Comparison of ENCODE assay signal across 21 cellular contexts in the genomic region with DNA sequence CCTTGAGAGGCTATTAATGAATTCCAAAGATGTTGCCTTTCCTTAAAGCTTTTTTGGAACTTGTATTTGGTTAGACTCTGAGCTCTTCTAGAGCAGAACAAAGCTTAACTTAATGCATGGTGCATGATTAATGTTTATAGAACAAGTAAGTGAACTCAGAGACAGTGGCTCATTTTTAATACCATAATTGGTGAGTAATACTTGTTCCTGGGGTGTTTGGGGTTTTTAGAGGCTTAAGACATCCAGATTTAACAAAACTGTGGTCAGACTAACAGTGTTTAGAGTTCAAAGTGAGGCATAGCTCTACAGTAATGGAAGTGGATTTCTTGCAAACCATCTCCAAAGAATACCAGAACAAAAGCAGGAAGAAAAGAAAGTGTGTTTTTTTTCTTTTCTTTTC.
DNase-seq lines count a peak whose midpoint lies in the region; ATAC-seq and TF ChIP-seq lines count a peak whose summit lies in the region.
"Had no signal": no experiment of that assay in that cellular context is flagged by ENCODE, and none has a peak within 500 bp of the region (broad histone marks: within the 10 kb centered on the region; RNA-seq: fewer than 3 reads in every experiment).

No MANE protein-coding gene starts in this region.

- H2BK5ac ChIP-seq in IMR-90 (ENCODE audit: low read depth, low read length, poor library complexity, severe bottlenecking): peak overlapping the region; percentile 63

- H3K9me3 ChIP-seq in IMR-90 (ENCODE audit: control insufficient read depth, insufficient read depth, low read length): no peaks in the 10 kb centered on the region
- H3K9me3 ChIP-seq in mammary epithelial cell (replicated peaks; ENCODE audit: insufficient read depth, low read length): no peaks in the 10 kb centered on the region
- peaks cover 4% of the 10 kb centered on the region for H3K9me3 ChIP-seq in left ventricle myocardium inferior (replicated peaks)
- H3K9me3 ChIP-seq: BLaER1, esophagus squamous epithelium, tibial artery had no signal

- H3K4me2 ChIP-seq in IMR-90 (ENCODE audit: low read depth, low read length): peak overlapping the region; percentile 71; the same call in 1 of the 2 replicates
- H3K4me2 ChIP-seq in mammary epithelial cell (ENCODE audit: insufficient read depth, low read depth, low read length): peak overlapping the region; percentile 64
- H3K4me2 ChIP-seq: BLaER1 had no signal

- H3K79me1 ChIP-seq in IMR-90 (ENCODE audit: low read depth in 1 of 2, low read length in 2 of 2): no peaks in the 10 kb centered on the region

- H4K5ac ChIP-seq in IMR-90 (ENCODE audit: low read depth, low read length): no peak overlapping the region

- H3K9me1 ChIP-seq in IMR-90 (ENCODE audit: insufficient read depth, low read length): no peaks in the 10 kb centered on the region

- TF ChIP-seq RAD21 in IMR-90 (IDR thresholded peaks at IDR 0.05; ENCODE audit: low read length): no peak

- CTCF ChIA-PET in IMR-90 (lab: Yijun Ruan, JAX) (no interaction called here), mammary epithelial cell (lab: Charles Lee; ENCODE audit: low non-redundant PET) (no interaction called here)

- POLR2A ChIA-PET in IMR-90 (lab: Charles Lee; ENCODE audit: unreplicated experiment): no interaction called here

- no peak overlapping the region for H2BK120ac ChIP-seq in IMR-90 (ENCODE audit: low read depth, low read length)

- H3K56ac ChIP-seq in IMR-90 (ENCODE audit: extremely low read depth, insufficient read depth, low read length): no peak overlapping the region

- dilution Hi-C loops in IMR-90 (cut with HindIII; ENCODE audit: low sequenced_read_pairs, unreplicated experiment) (no loop called here), mammary epithelial cell (cut with HindIII; ENCODE audit: low sequenced_read_pairs) (no loop called here)

- ATAC-seq in IMR-90 (ENCODE audit: low read depth) (peak; percentile 93), GM18511 (IDR thresholded peaks at IDR 0.05; ENCODE audit: unreplicated experiment) (no peak), GM21367 (IDR thresholded peaks at IDR 0.05; ENCODE audit: unreplicated experiment) (no peak)
- ATAC-seq: right cardiac atrium had no signal

- no peak for TF ChIP-seq POLR2A in IMR-90 (IDR thresholded peaks at IDR 0.05; ENCODE audit: low read depth, low read length)

- DNase-seq in AG08396 (ENCODE audit: low spot score): peak; percentile 43
- DNase-seq in IMR-90: peak; percentile 92
- DNase-seq in mammary epithelial cell: peak; percentile 94
- peak; percentile 13 for DNase-seq in kidney glomerular epithelial cell (lab: John Stamatoyannopoulos, UW)
- no peak for DNase-seq in left ventricle myocardium inferior
- DNase-seq in DMS114 treated with DMSO at 0.1 percent for 48 hours (lab: John Stamatoyannopoulos, UW; ENCODE audit: unreplicated experiment): no peak
- DNase-seq: activated CD4-positive, alpha-beta memory T cell treated with anti-CD3 and anti-CD28 coated beads, Interleukin-2, amount 10 ng/mL, durations not matched to agents 7 days and 5 days; amygdala; dermis blood vessel endothelial cell; DMS153; esophagus squamous epithelium; H7; NCI-H1092; right cardiac atrium; stimulated activated CD4-positive, alpha-beta T cell treated with anti-CD3 and anti-CD28 coated beads, Interleukin-4, amount 100 ng/mL, for 24 hours; tibial artery had no signal

- peak overlapping the region; percentile 37; the same call in 1 of the 2 replicates for H3K27ac ChIP-seq in IMR-90 (ENCODE audit: insufficient read depth, low read length)
- peak overlapping the region; percentile 87 for H3K27ac ChIP-seq in mammary epithelial cell (ENCODE audit: insufficient read depth, low read depth, low read length)
- H3K27ac ChIP-seq in left ventricle myocardium inferior (replicated peaks): no peak overlapping the region
- H3K27ac ChIP-seq: BLaER1, SK-N-MC, tibial artery had no signal

- no peak overlapping the region for H3K4ac ChIP-seq in IMR-90 (ENCODE audit: low read depth, low read length)

- no peak overlapping the region for H2AK5ac ChIP-seq in IMR-90 (ENCODE audit: low read depth, low read length)

- no TSS peak for BruUV-seq in IMR-90 (replicated peaks; lab: Mats Ljungman, UMichigan)
- no TSS peak for BruUV-seq in mammary epithelial cell (replicated peaks; lab: Mats Ljungman, UMichigan)

- no peak overlapping the region for H3K14ac ChIP-seq in IMR-90 (replicated peaks; ENCODE audit: low read depth, low read length)

- no peak overlapping the region; the same call in 1 of the 2 replicates for H2BK20ac ChIP-seq in IMR-90 (ENCODE audit: low read depth, low read length)

- no peak for TF ChIP-seq CTCF in IMR-90 (conservative IDR thresholded peaks at IDR 0.05; ENCODE audit: low read depth, low read length)
- TF ChIP-seq CTCF in mammary epithelial cell (conservative IDR thresholded peaks at IDR 0.05 in 1 of 2, IDR thresholded peaks at IDR 0.05 in 1 of 2; ENCODE audit: extremely low read depth in 1 of 2, insufficient read depth in 1 of 2, low read depth in 1 of 2, low read length in 2 of 2): no peak
- TF ChIP-seq CTCF in left ventricle myocardium inferior (IDR thresholded peaks at IDR 0.05; ENCODE audit: borderline replicate concordance): no peak

- H2AK9ac ChIP-seq in IMR-90 (replicated peaks; ENCODE audit: low read depth, low read length, poor library complexity): no peak overlapping the region

- H4K20me1 ChIP-seq in IMR-90 (ENCODE audit: insufficient read depth, low read length) (no peaks in the 10 kb centered on the region), mammary epithelial cell (ENCODE audit: insufficient read depth, low read length) (no peaks in the 10 kb centered on the region)
- H4K20me1 ChIP-seq: BLaER1 had no signal

- H3K27me3 ChIP-seq in IMR-90 (ENCODE audit: control insufficient read depth, insufficient read depth, low read length) (no peaks in the 10 kb centered on the region), mammary epithelial cell (ENCODE audit: insufficient read depth, low read length) (no peaks in the 10 kb centered on the region), left ventricle myocardium inferior (ENCODE audit: low read depth) (no peaks in the 10 kb centered on the region)
- H3K27me3 ChIP-seq: BLaER1, tibial artery had no signal

- intact Hi-C loops in IMR-90 (cut with micrococcal nuclease) (no loop called here), mammary epithelial cell (cut with micrococcal nuclease) (loop anchor here (2.0 kb wide), 1 partner anchor 74 kb away; the partner anchor contains the start of gene CTSC), left ventricle myocardium inferior (cut with micrococcal nuclease) (no loop called here)

- H3K4me3 ChIP-seq in IMR-90 (ENCODE audit: insufficient read depth, low read depth, low read length) (no peak overlapping the region), mammary epithelial cell (replicated peaks in 1 of 3; ENCODE audit: insufficient read depth in 1 of 3, low read depth in 2 of 3, low read length in 3 of 3) (no peak overlapping the region), left ventricle myocardium inferior (no peak overlapping the region)
- H3K4me3 ChIP-seq: BLaER1, esophagus squamous epithelium, lung, SK-N-MC, tibial artery had no signal

- no peak overlapping the region for H4K8ac ChIP-seq in IMR-90 (ENCODE audit: low read depth in 2 of 2, low read length in 2 of 2)

- H2BK15ac ChIP-seq in IMR-90 (ENCODE audit: low read depth, low read length): no peak overlapping the region

- H3K36me3 ChIP-seq in IMR-90 (ENCODE audit: control insufficient read depth, insufficient read depth, low read length) (no peaks in the 10 kb centered on the region), mammary epithelial cell (ENCODE audit: insufficient read depth, low read length) (no peaks in the 10 kb centered on the region), left ventricle myocardium inferior (no peaks in the 10 kb centered on the region)
- H3K36me3 ChIP-seq: BLaER1, esophagus squamous epithelium, tibial artery had no signal

- H3K4me1 ChIP-seq in IMR-90 (ENCODE audit: control insufficient read depth, insufficient read depth, low read length) (peaks cover 8% of the 10 kb centered on the region), mammary epithelial cell (ENCODE audit: insufficient read depth, low read length) (peaks cover 54% of the 10 kb centered on the region), left ventricle myocardium inferior (peaks cover 5% of the 10 kb centered on the region)
- H3K4me1 ChIP-seq: tibial artery had no signal

- H3K79me2 ChIP-seq in mammary epithelial cell (ENCODE audit: insufficient read depth, low read length): no peaks in the 10 kb centered on the region

- H3K9ac ChIP-seq in IMR-90 (ENCODE audit: low read depth, low read length): no peak overlapping the region
- H3K9ac ChIP-seq in mammary epithelial cell (ENCODE audit: insufficient read depth, low read length): peak overlapping the region; percentile 64
- H3K9ac ChIP-seq: BLaER1 had no signal

- no peak overlapping the region for H3K23ac ChIP-seq in IMR-90 (ENCODE audit: low read depth, low read length)

- peak overlapping the region; percentile 79; the same call in 1 of the 2 replicates for H3K18ac ChIP-seq in IMR-90 (ENCODE audit: low read depth, low read length)

- in situ Hi-C loops in IMR-90 (cut with MboI; ENCODE audit: low sequenced_read_pairs): no loop called here
- in situ Hi-C loops in mammary epithelial cell (cut with MboI; ENCODE audit: low sequenced_read_pairs in 2 of 2): no loop called here

- H4K91ac ChIP-seq in IMR-90 (ENCODE audit: insufficient read depth, low read depth, low read length): no peak overlapping the region

- H2AFZ ChIP-seq in IMR-90 (replicated peaks; ENCODE audit: low read length, poor library complexity) (no peak overlapping the region), mammary epithelial cell (ENCODE audit: low read depth, low read length) (no peak overlapping the region)

TF ChIP-seq in IMR-90, 13 proteins besides CTCF, POLR2A, EP300 and RAD21 (continues in another document):
- TF ChIP-seq, protein P1, sequence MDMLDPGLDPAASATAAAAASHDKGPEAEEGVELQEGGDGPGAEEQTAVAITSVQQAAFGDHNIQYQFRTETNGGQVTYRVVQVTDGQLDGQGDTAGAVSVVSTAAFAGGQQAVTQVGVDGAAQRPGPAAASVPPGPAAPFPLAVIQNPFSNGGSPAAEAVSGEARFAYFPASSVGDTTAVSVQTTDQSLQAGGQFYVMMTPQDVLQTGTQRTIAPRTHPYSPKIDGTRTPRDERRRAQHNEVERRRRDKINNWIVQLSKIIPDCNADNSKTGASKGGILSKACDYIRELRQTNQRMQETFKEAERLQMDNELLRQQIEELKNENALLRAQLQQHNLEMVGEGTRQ (IDR thresholded peaks at IDR 0.05; ENCODE audit: low read depth, low read length): no peak
- TF ChIP-seq CHD1 (IDR thresholded peaks at IDR 0.05; ENCODE audit: low read depth, low read length) (no peak), MXI1 (IDR thresholded peaks at IDR 0.05; ENCODE audit: borderline replicate concordance, low read depth, low read length) (no peak), RFX5 (IDR thresholded peaks at IDR 0.05; ENCODE audit: low read depth, low read length) (no peak), MAZ (IDR thresholded peaks at IDR 0.05; ENCODE audit: borderline replicate concordance, low read depth, low read length) (no peak), SMC3 (IDR thresholded peaks at IDR 0.05; ENCODE audit: low read depth, low read length) (no peak), CEBPB (IDR thresholded peaks at IDR 0.05; ENCODE audit: low read depth, low read length) (no peak), BHLHE40 (IDR thresholded peaks at IDR 0.05; ENCODE audit: low read depth, low read length) (no peak; the same call in 1 of the 2 replicates)

Comparison
In these comparisons a context has a peak if more than half of its experiments do, and no peak if none do; other contexts are left out.
1. DNase-seq: peak in AG08396 (single experiment), IMR-90 (single experiment), mammary epithelial cell (single experiment) and kidney glomerular epithelial cell (single experiment); none in left ventricle myocardium inferior (single experiment) and DMS114 treated with DMSO at 0.1 percent for 48 hours (single experiment).